ENCODE assay signal across 8 cellular contexts in the genomic region with DNA sequence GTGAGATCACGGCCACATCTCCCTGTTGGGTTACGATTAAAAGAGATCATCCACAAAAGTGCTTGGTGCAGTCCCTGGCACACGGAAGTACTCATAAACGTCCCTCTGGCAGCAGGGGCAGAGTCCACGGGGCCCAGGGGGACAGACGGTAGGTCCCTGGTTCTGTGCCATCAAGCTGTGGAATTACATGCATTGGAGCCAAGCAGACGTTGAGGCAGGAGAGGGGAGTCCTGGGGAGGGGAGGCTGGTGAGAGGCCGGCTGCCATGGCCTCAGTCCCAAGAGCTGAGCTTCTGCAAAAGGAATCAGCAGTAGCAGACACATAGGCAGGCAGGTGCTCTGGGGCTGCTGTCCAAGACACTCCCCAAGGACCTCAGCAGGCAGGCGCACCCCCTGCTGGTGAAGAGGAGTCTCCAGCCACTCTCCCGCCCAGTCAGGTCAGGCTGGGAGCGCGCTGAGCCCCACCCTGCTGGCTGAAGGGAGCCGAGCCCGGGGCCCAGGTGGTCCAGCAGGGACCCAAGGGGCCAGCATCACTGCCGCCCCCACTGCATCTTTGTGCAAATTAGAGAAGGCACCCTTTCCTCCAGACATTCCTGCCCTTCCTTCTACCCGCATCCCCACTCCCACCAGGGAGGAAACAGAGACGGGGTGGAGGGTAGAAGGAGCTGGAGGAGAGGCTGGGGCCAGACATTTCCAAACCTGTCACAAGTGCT. TPM values are rescaled to one million over a fixed set of nuclear protein-coding genes. Genes with fewer than 3 reads are reported as not detected.
A peak's percentile ranks its signal among the peaks of the same experiment; 100 is the strongest.
DNase-seq lines count a peak whose midpoint lies in the region; FAIRE-seq and TF ChIP-seq lines count a peak whose summit lies in the region.

No MANE protein-coding gene starts in this region.

- no peaks in the 10 kb centered on the region for H3K9me3 ChIP-seq in mammary epithelial cell (replicated peaks; ENCODE audit: insufficient read depth, low read length)
- no peaks in the 10 kb centered on the region for H3K9me3 ChIP-seq in mesenchymal stem cell (ENCODE audit: control insufficient read depth, low read length)

- no peak overlapping the region for H3K4ac ChIP-seq in mesenchymal stem cell (ENCODE audit: low read depth in 1 of 2, low read length in 2 of 2)

- H2AK5ac ChIP-seq in mesenchymal stem cell (ENCODE audit: low read length, severe bottlenecking): no peak overlapping the region

- FAIRE-seq in urothelium cell line (lab: Jason Lieb, UNC): peak; percentile 93

- H3K4me3 ChIP-seq in mammary epithelial cell (replicated peaks in 1 of 3; ENCODE audit: insufficient read depth in 1 of 3, low read depth in 2 of 3, low read length in 3 of 3) (no peak overlapping the region), mesenchymal stem cell (ENCODE audit: insufficient read depth in 1 of 2, low read depth in 1 of 2, low read length in 2 of 2) (no peak overlapping the region)

- H3K4me1 ChIP-seq in mammary epithelial cell (ENCODE audit: insufficient read depth, low read length) (peaks cover 6% of the 10 kb centered on the region), mesenchymal stem cell (ENCODE audit: control insufficient read depth, insufficient read depth, low read depth, low read length) (peaks cover 23% of the 10 kb centered on the region)

- dilution Hi-C loops in mammary epithelial cell (cut with HindIII; ENCODE audit: low sequenced_read_pairs): no loop called here

- no peak overlapping the region for H3K4me2 ChIP-seq in mammary epithelial cell (ENCODE audit: insufficient read depth, low read depth, low read length)
- H3K4me2 ChIP-seq in mesenchymal stem cell (ENCODE audit: low read length, poor library complexity, severe bottlenecking): no peak overlapping the region

- no peak overlapping the region for H2AFZ ChIP-seq in mammary epithelial cell (ENCODE audit: low read depth, low read length)
- H2AFZ ChIP-seq in mesenchymal stem cell (ENCODE audit: low read depth, low read length): no peak overlapping the region

- in situ Hi-C loops in mammary epithelial cell (cut with MboI; ENCODE audit: low sequenced_read_pairs in 2 of 2): no loop called here

- 17% methylated on average over 14 of the region's 17 CpGs for WGBS in mammary epithelial cell (ENCODE audit: low coverage, missing lambda C conversion rate)
- WGBS in mesenchymal stem cell: 62% methylated on average over 14 of the region's 17 CpGs

- intact Hi-C loops in mammary epithelial cell (cut with micrococcal nuclease): loop anchor here (1.0 to 5.0 kb wide), 5 partner anchors 58 to 497 kb away; no protein-coding TSS in a partner anchor

- no peak overlapping the region for H3K9ac ChIP-seq in mammary epithelial cell (ENCODE audit: insufficient read depth, low read length)
- H3K9ac ChIP-seq in mesenchymal stem cell (ENCODE audit: low read length): no peak overlapping the region

- H4K91ac ChIP-seq in mesenchymal stem cell (ENCODE audit: low read length): no peak overlapping the region

- no peak overlapping the region for H2BK5ac ChIP-seq in mesenchymal stem cell (ENCODE audit: low read depth, low read length, poor library complexity, severe bottlenecking)

- BruUV-seq in mammary epithelial cell (replicated peaks; lab: Mats Ljungman, UMichigan): no TSS peak

- peak; percentile 36 for DNase-seq in NCI-H2171 treated with DMSO at 0.1 percent for 48 hours (lab: John Stamatoyannopoulos, UW)
- no peak for DNase-seq in NCI-H2171 (lab: John Stamatoyannopoulos, UW)
- peak; percentile 81 for DNase-seq in HuH-7.5 (ENCODE audit: low spot score)
- peak; percentile 68 for DNase-seq in SKM-1 (lab: John Stamatoyannopoulos, UW; ENCODE audit: unreplicated experiment)
- peak; percentile 58 for DNase-seq in mammary epithelial cell
- DNase-seq in mesenchymal stem cell: peak; percentile 54
- peak; percentile 89 for DNase-seq in urothelium cell line (ENCODE audit: low spot score)
- no peak for DNase-seq in GOT3 (lab: John Stamatoyannopoulos, UW)

- no peak overlapping the region for H2BK15ac ChIP-seq in mesenchymal stem cell (ENCODE audit: low read depth, poor library complexity, severe bottlenecking)

- H3K23ac ChIP-seq in mesenchymal stem cell (ENCODE audit: low read length in 2 of 2): no peak overlapping the region

- H4K8ac ChIP-seq in mesenchymal stem cell (ENCODE audit: low read length): no peak overlapping the region

- H4K20me1 ChIP-seq in mammary epithelial cell (ENCODE audit: insufficient read depth, low read length): no peaks in the 10 kb centered on the region

- H3K36me3 ChIP-seq in mammary epithelial cell (ENCODE audit: insufficient read depth, low read length) (no peaks in the 10 kb centered on the region), mesenchymal stem cell (ENCODE audit: control insufficient read depth in 1 of 2, insufficient read depth in 2 of 2, low read depth in 1 of 2, low read length in 2 of 2) (no peaks in the 10 kb centered on the region)

- no peak overlapping the region for H2BK120ac ChIP-seq in mesenchymal stem cell (ENCODE audit: low read depth, low read length)

- H3K27ac ChIP-seq in mammary epithelial cell (ENCODE audit: insufficient read depth, low read depth, low read length): no peak overlapping the region
- no peak overlapping the region for H3K27ac ChIP-seq in mesenchymal stem cell (ENCODE audit: low read length, poor library complexity, severe bottlenecking)

- H3K79me1 ChIP-seq in mesenchymal stem cell (replicated peaks; ENCODE audit: low read length, poor library complexity, severe bottlenecking): no peaks in the 10 kb centered on the region

- H3K18ac ChIP-seq in mesenchymal stem cell (ENCODE audit: low read depth in 1 of 2, low read length in 2 of 2): no peak overlapping the region

- H3K79me2 ChIP-seq in mammary epithelial cell (ENCODE audit: insufficient read depth, low read length): no peaks in the 10 kb centered on the region

- H3K27me3 ChIP-seq in mammary epithelial cell (ENCODE audit: insufficient read depth, low read length) (no peaks in the 10 kb centered on the region), mesenchymal stem cell (ENCODE audit: control insufficient read depth in 1 of 2, insufficient read depth in 1 of 2, low read length in 2 of 2) (peaks cover 6 to 9% of the 10 kb centered on the region in 2 experiments)

- H3K14ac ChIP-seq in mesenchymal stem cell (ENCODE audit: low read length in 2 of 2): no peak overlapping the region

- no peak overlapping the region for H2BK12ac ChIP-seq in mesenchymal stem cell (ENCODE audit: low read length in 2 of 2)

- TF ChIP-seq CTCF in mammary epithelial cell (conservative IDR thresholded peaks at IDR 0.05 in 1 of 2, IDR thresholded peaks at IDR 0.05 in 1 of 2; ENCODE audit: extremely low read depth in 1 of 2, insufficient read depth in 1 of 2, low read depth in 1 of 2, low read length in 2 of 2): peak; percentile 73 to 91

- CTCF ChIA-PET in mammary epithelial cell (lab: Charles Lee; ENCODE audit: low non-redundant PET): interaction anchor here (1.4 kb wide), 1 partner anchor 170 kb away, joined by 7 read pairs; no protein-coding TSS in a partner anchor

RNA-seq across cellular contexts. Expression of a gene that starts 7.6 kb away (rescaled TPM):
- 10 to 100 TPM; 19.2 to 25.9 TPM for total RNA-seq in mammary epithelial cell
- polyA plus RNA-seq in mammary epithelial cell: 18.4 TPM
- 29.2 TPM for polyA minus RNA-seq in mammary epithelial cell
- polyA plus RNA-seq in mesenchymal stem cell (2013, experiment 1 of 2): 17.9 TPM
- polyA plus RNA-seq in mesenchymal stem cell (2013, experiment 2 of 2): 20.1 TPM

RNA-seq across cellular contexts. Expression of a gene that starts 24.4 kb away (rescaled TPM):
- total RNA-seq in mammary epithelial cell: 10 to 100 TPM; 40.1 to 81.0 TPM
- polyA plus RNA-seq in mammary epithelial cell: 40.7 TPM
- polyA minus RNA-seq in mammary epithelial cell: 13.8 TPM
- 81.0 TPM for polyA plus RNA-seq in mesenchymal stem cell (2013, experiment 1 of 2)
- polyA plus RNA-seq in mesenchymal stem cell (2013, experiment 2 of 2): 80.4 TPM

RNA-seq across cellular contexts. Expression of a gene that starts 24.7 kb away (rescaled TPM):
- total RNA-seq in mammary epithelial cell: 10 to 100 TPM; 20.4 to 40.2 TPM
- 33.2 TPM for polyA plus RNA-seq in mammary epithelial cell
- polyA minus RNA-seq in mammary epithelial cell: 5.8 TPM
- 38.9 TPM for polyA plus RNA-seq in mesenchymal stem cell (2013, experiment 1 of 2)
- 40.6 TPM for polyA plus RNA-seq in mesenchymal stem cell (2013, experiment 2 of 2)

Comparison
In these comparisons a context has a peak if more than half of its experiments do, and no peak if none do; other contexts are left out.
1. DNase-seq: peak in NCI-H2171 treated with DMSO at 0.1 percent for 48 hours (single experiment), HuH-7.5 (single experiment), SKM-1 (single experiment), mammary epithelial cell (single experiment), mesenchymal stem cell (single experiment) and urothelium cell line (single experiment); none in NCI-H2171 (single experiment) and GOT3 (single experiment).